8 cellular contexts compared by ENCODE assay signal in genomic region chr9:130042406-130042930, GRCh38. TPM values are rescaled to one million over a fixed set of nuclear protein-coding genes. Genes with fewer than 3 reads are reported as not detected.
DNase-seq lines count a peak whose midpoint lies in the region; ATAC-seq, FAIRE-seq and TF ChIP-seq lines count a peak whose summit lies in the region.

No MANE protein-coding gene starts in this region.

- DNase-seq in HuH-7.5 (ENCODE audit: low spot score) (peak; percentile 48), heart left ventricle (peak; percentile 34 to 78 (median 43)), progenitor cell of endocrine pancreas (ENCODE audit: low spot score, unreplicated experiment) (peak; percentile 45), NCI-H1930 (lab: John Stamatoyannopoulos, UW) (no peak), GM12891 (ENCODE audit: insufficient read length, low spot score) (no peak), G401 (ENCODE audit: low spot score) (no peak)
- DNase-seq in activated naive CD4-positive, alpha-beta T cell treated with anti-CD3 and anti-CD28 coated beads, Interleukin-2, amount 50 U/mL, for 72 hours (ENCODE audit: low spot score in 2 of 2) = no peak

- H4K20me1 ChIP-seq in DOHH2 (ENCODE audit: control insufficient read depth, insufficient read depth, low read depth, low read length) = 0 out of 2 replicates have a peak, but pooled peaks cover 3% of the 10 kb centered on the region

- no peaks in the 10 kb centered on the region for H3K9me3 ChIP-seq in DOHH2 (ENCODE audit: control insufficient read depth, insufficient read depth, low read length)
- no peaks in the 10 kb centered on the region for H3K9me3 ChIP-seq in heart left ventricle

- H3K9me2 ChIP-seq in DOHH2 (replicated peaks; ENCODE audit: control insufficient read depth, low read length) = no peaks in the 10 kb centered on the region

- H3K36me3 Mint-ChIP-seq in activated naive CD4-positive, alpha-beta T cell treated with anti-CD3 and anti-CD28 coated beads, Interleukin-2, amount 50 U/mL, for 72 hours = peaks cover 17 to 19% of the 10 kb centered on the region in 2 donors
- H3K36me3 Mint-ChIP-seq in progenitor cell of endocrine pancreas (ENCODE audit: insufficient read depth) = peaks cover under 1% of the 10 kb centered on the region

- H3K4me3 ChIP-seq in DOHH2 (ENCODE audit: low read length) (peak overlapping the region; percentile 81), heart left ventricle (peak overlapping the region; percentile 65 to 97 (median 94))

- H3K4me1 Mint-ChIP-seq in progenitor cell of endocrine pancreas (ENCODE audit: low read depth) = peaks cover 24% of the 10 kb centered on the region

- TF ChIP-seq CTCF in DOHH2 (IDR thresholded peaks at IDR 0.05; ENCODE audit: low read depth, low read length, poor library complexity, severe bottlenecking) = no peak
- no peak for TF ChIP-seq CTCF in heart left ventricle (IDR thresholded peaks at IDR 0.05)
- TF ChIP-seq CTCF in progenitor cell of endocrine pancreas (IDR thresholded peaks at IDR 0.05; ENCODE audit: unreplicated experiment) = no peak

- H3K9me3 Mint-ChIP-seq in activated naive CD4-positive, alpha-beta T cell treated with anti-CD3 and anti-CD28 coated beads, Interleukin-2, amount 50 U/mL, for 72 hours = no peaks in the 10 kb centered on the region
- no peaks in the 10 kb centered on the region for H3K9me3 Mint-ChIP-seq in progenitor cell of endocrine pancreas (ENCODE audit: low read depth)

- in situ Hi-C loops in G401 (cut with HindIII; ENCODE audit: low sequenced_read_pairs) = no loop called here

- peak overlapping the region; percentile 96 for H3K27ac ChIP-seq in DOHH2 (ENCODE audit: low read depth, low read length)
- H3K27ac ChIP-seq in heart left ventricle = peak overlapping the region; percentile 89 to 97 (median 94)

- peak; percentile 5 to 6 for ATAC-seq in activated naive CD4-positive, alpha-beta T cell treated with anti-CD3 and anti-CD28 coated beads, Interleukin-2, amount 50 U/mL, for 72 hours
- ATAC-seq in heart left ventricle = peak in 2 of 4 donors; percentile 47

- H3F3A ChIP-seq in DOHH2 (ENCODE audit: control insufficient read depth, insufficient read depth) = peaks cover 51% of the 10 kb centered on the region

- no peak for TF ChIP-seq POLR2A in heart left ventricle (IDR thresholded peaks at IDR 0.05)
- no peak for TF ChIP-seq POLR2A in GM12891 (IDR thresholded peaks at IDR 0.05; ENCODE audit: low read depth, low read length)

- WGBS in heart left ventricle, 4 donors = 0 to 1% (median 1%) methylated on average over 26 to 76 of the region's 76 CpGs

- intact Hi-C loops in heart left ventricle (cut with DNase I) = loop anchor here in 7 of 10 donors (2.0 to 10.0 kb wide), 6 partner anchors 75 to 158 kb away; no protein-coding TSS in a partner anchor

- H3K4me1 ChIP-seq in DOHH2 (ENCODE audit: control insufficient read depth, low read length) (peaks cover 57% of the 10 kb centered on the region), heart left ventricle (peaks cover 0 to 72% (median 24%) of the 10 kb centered on the region in 12 donors)

- no peaks in the 10 kb centered on the region for H3K27me3 Mint-ChIP-seq in progenitor cell of endocrine pancreas

- peak overlapping the region; percentile 76 for H3K4me2 ChIP-seq in DOHH2 (ENCODE audit: low read length)

- H3K27me3 ChIP-seq in DOHH2 (ENCODE audit: control insufficient read depth, low read length) (no peaks in the 10 kb centered on the region), heart left ventricle (no peaks in the 10 kb centered on the region)

- H3K36me3 ChIP-seq in DOHH2 (ENCODE audit: control insufficient read depth, low read length) (peaks cover 23% of the 10 kb centered on the region), heart left ventricle (no peaks in the 10 kb centered on the region)

- FAIRE-seq in GM12891 (lab: Jason Lieb, UNC) = no peak

- peak overlapping the region; percentile 93 for H3K4me3 Mint-ChIP-seq in progenitor cell of endocrine pancreas (ENCODE audit: low read depth)

- peak overlapping the region; percentile 96 to 100 for H3K27ac Mint-ChIP-seq in activated naive CD4-positive, alpha-beta T cell treated with anti-CD3 and anti-CD28 coated beads, Interleukin-2, amount 50 U/mL, for 72 hours
- H3K27ac Mint-ChIP-seq in progenitor cell of endocrine pancreas = peak overlapping the region; percentile 96

- H3K79me2 ChIP-seq in DOHH2 (ENCODE audit: control insufficient read depth, low read length) = peaks cover 62% of the 10 kb centered on the region

TF ChIP-seq in GM12891, 5 proteins besides CTCF, POLR2A, EP300 and RAD21:
- TF ChIP-seq POU2F2 (IDR thresholded peaks at IDR 0.05; ENCODE audit: low read depth, low read length) = no peak
- TF ChIP-seq PAX5 (IDR thresholded peaks at IDR 0.05; ENCODE audit: insufficient read depth, low read length, severe bottlenecking) = no peak
- no peak for TF ChIP-seq SPI1 (IDR thresholded peaks at IDR 0.05; ENCODE audit: low read depth, low read length)
- no peak for TF ChIP-seq POLR2AphosphoS5 (IDR thresholded peaks at IDR 0.05; ENCODE audit: low read depth, low read length)
- TF ChIP-seq TAF1 (IDR thresholded peaks at IDR 0.05; ENCODE audit: low read depth, low read length) = no peak

RNA-seq across cellular contexts. Expression of gene FNBP1, which starts 0.5 kb away (rescaled TPM):
- 100 to 1,000 TPM; 183 to 199 TPM for total RNA-seq in activated naive CD4-positive, alpha-beta T cell treated with anti-CD3 and anti-CD28 coated beads, Interleukin-2, amount 50 U/mL, for 72 hours
- total RNA-seq in heart left ventricle = 10 to 100 TPM; 16.6 to 47.3 (median 24.8) TPM
- 10 to 100 TPM in 1 of 2 donors, 1 to 10 TPM in 1; 6.9 to 13.4 TPM for polyA plus RNA-seq in heart left ventricle
- total RNA-seq in progenitor cell of endocrine pancreas = 38.9 and 44.1 TPM in 2 replicates
- polyA plus RNA-seq in GM12891 (2012; ENCODE audit: low read depth, missing spikeins) = 209 TPM
- total RNA-seq in G401 (2014; rRNA removed; shearing (Covaris generic)) = 7.5 and 16.6 TPM in 2 replicates

RNA-seq across cellular contexts. Expression of gene GPR107, which starts 11.2 kb away (rescaled TPM):
- 10 to 100 TPM; 23.1 to 41.8 TPM for total RNA-seq in activated naive CD4-positive, alpha-beta T cell treated with anti-CD3 and anti-CD28 coated beads, Interleukin-2, amount 50 U/mL, for 72 hours
- total RNA-seq in heart left ventricle = 10 to 100 TPM; 16.1 to 33.2 (median 21.3) TPM
- polyA plus RNA-seq in heart left ventricle = 10 to 100 TPM in 1 of 2 donors, 1 to 10 TPM in 1; 7.0 to 30.5 TPM
- 46.7 and 48.7 TPM in 2 replicates for total RNA-seq in progenitor cell of endocrine pancreas
- polyA plus RNA-seq in GM12891 (2012; ENCODE audit: low read depth, missing spikeins) = 9.8 TPM
- 8.6 and 9.7 TPM in 2 replicates for total RNA-seq in G401 (2014; rRNA removed; shearing (Covaris generic))

Comparison
In these comparisons a context has a peak if more than half of its experiments do, and no peak if none do; other contexts are left out.
1. DNase-seq: peak in HuH-7.5 (single experiment), heart left ventricle (5 of 5) and progenitor cell of endocrine pancreas (single experiment); none in activated naive CD4-positive, alpha-beta T cell treated with anti-CD3 and anti-CD28 coated beads, Interleukin-2, amount 50 U/mL, for 72 hours (0 of 2), NCI-H1930 (0 of 2), GM12891 (single experiment) and G401 (single experiment).